ENCODE assay signal across 13 cellular contexts in the genomic region with DNA sequence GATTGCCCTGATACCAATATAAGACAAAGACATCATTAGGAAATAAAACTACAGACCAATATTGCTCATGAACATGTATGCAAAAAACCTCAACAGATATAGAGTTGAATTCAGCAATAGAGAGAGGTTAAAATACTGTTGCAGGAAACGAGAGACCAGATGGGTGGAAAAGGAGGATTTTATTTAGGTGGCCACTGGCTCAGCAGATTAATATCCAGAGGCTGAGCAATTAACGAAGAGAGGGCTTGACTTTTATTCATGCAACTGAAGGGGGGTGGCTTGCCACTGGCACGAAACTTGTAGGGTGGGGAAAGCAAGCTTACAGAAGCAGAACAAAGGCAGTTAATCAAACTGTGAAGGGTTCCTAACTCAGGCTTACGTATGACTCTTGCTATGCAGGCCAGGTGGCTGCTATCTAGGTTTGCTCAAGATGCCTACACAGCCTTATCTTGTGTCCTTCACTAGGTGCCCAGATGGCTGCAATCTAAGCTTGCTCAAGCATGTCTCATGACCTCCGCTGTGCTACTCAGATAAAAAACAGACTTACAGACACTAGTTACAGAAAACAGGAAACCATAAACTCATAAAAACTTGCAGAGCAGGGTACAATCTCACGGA.
DNase-seq lines count a peak whose midpoint lies in the region; TF ChIP-seq lines count a peak whose summit lies in the region.
"Had no signal": no experiment of that assay in that cellular context is flagged by ENCODE, and none has a peak within 500 bp of the region (broad histone marks: within the 10 kb centered on the region; RNA-seq: fewer than 3 reads in every experiment).

No MANE protein-coding gene starts in this region.

- TF ChIP-seq CTCF in testis (IDR thresholded peaks at IDR 0.05) = no peak

- H3K27ac ChIP-seq in mesodermal cell (ENCODE audit: low read depth, low read length, severe bottlenecking) (peak overlapping the region; percentile 68), testis (no peak overlapping the region)

- no peaks in the 10 kb centered on the region for H3K9me3 ChIP-seq in mesodermal cell (ENCODE audit: control insufficient read depth, low read length)
- H3K9me3 ChIP-seq in testis = no peaks in the 10 kb centered on the region
- H3K9me3 ChIP-seq: MG63 had no signal

- no peak for TF ChIP-seq POLR2A in testis (IDR thresholded peaks at IDR 0.05)

- no peaks in the 10 kb centered on the region for H3K27me3 ChIP-seq in testis
- H3K27me3 ChIP-seq: MG63 had no signal

- WGBS in mesodermal cell (ENCODE audit: insufficient coverage in 2 of 2), 2 experiments = 89 to 92% methylated on average over 4 of the region's 6 CpGs
- 31 to 41% methylated on average over 6 of the region's 6 CpGs for WGBS in testis, 2 donors

- intact Hi-C loops in testis (cut with DNase I; ENCODE audit: low total_unique reads) = no loop called here

- H3K4me1 ChIP-seq in mesodermal cell (ENCODE audit: control insufficient read depth, insufficient read depth, low read length, poor library complexity, severe bottlenecking) = no peaks in the 10 kb centered on the region
- H3K4me1 ChIP-seq in testis = no peaks in the 10 kb centered on the region

- DNase-seq in EH (ENCODE audit: low read depth) (peak; percentile 11), NAMALWA (ENCODE audit: low spot score) (peak; percentile 64), dermis blood vessel endothelial cell (peak; percentile 86), superior temporal gyrus (ENCODE audit: extremely low spot score) (no peak), testis (no peak), GDM1 (lab: John Stamatoyannopoulos, UW) (no peak), DMS153 (lab: John Stamatoyannopoulos, UW) (no peak)
- DNase-seq: activated CD4-positive, alpha-beta T cell treated with anti-CD3 and anti-CD28 coated beads for 48 hours; MG63; NCI-H524; stimulated activated CD4-positive, alpha-beta T cell treated with anti-CD3 and anti-CD28 coated beads, Interleukin-4, amount 100 ng/mL, for 4 hours; stimulated activated naive CD4-positive, alpha-beta T cell treated with Interleukin-2 at 50 U/mL for 16 hours had no signal

- H3K36me3 ChIP-seq in mesodermal cell (ENCODE audit: control insufficient read depth, insufficient read depth, low read length) = no peaks in the 10 kb centered on the region
- no peaks in the 10 kb centered on the region for H3K36me3 ChIP-seq in testis (ENCODE audit: low read depth, missing control alignments)
- H3K36me3 ChIP-seq: MG63 had no signal

- H3K4me3 ChIP-seq in mesodermal cell (ENCODE audit: extremely low read depth, insufficient read depth, low read length, poor library complexity, severe bottlenecking) = no peak overlapping the region
- H3K4me3 ChIP-seq in testis = no peak overlapping the region
- H3K4me3 ChIP-seq: MG63 had no signal

Comparison
In these comparisons a context has a peak if more than half of its experiments do, and no peak if none do; other contexts are left out.
1. DNase-seq: peak in EH (single experiment), NAMALWA (single experiment) and dermis blood vessel endothelial cell (single experiment); none in superior temporal gyrus (single experiment), testis (single experiment), GDM1 (single experiment) and DMS153 (single experiment).